In the genomic region with DNA sequence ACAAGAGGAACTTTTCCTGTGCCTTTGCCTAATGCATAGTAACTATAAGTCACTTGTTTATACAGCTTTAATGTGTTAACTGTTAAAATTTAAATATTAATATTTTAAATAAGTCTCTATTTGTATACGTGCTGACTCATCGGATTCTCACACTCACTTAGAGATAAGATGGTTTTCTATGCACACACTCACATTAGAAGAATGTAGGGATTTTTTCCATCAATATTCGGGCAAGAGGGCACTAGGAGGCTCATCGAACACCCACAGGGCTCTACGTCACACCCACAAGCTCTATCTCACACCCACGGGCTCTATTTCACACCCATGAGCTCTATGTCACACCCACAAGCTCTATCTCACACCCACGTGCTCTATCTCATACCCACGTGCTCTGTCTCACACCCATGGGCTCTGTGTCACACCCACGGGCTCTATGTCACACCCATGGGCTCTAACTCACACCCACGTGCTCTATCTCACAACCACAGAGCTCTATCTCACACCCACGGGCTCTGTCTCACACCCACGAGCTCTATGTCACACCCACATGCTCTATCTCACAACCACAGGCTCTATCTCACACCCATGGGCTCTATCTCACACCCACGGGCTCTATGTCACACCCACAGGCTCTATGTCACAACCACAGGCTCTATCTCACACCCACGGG, we compare ENCODE assay signal across 12 cellular contexts.
A peak's percentile ranks its signal among the peaks of the same experiment; 100 is the strongest.
DNase-seq lines count a peak whose midpoint lies in the region; ATAC-seq, FAIRE-seq and TF ChIP-seq lines count a peak whose summit lies in the region.
"Had no signal": no experiment of that assay in that cellular context is flagged by ENCODE, and none has a peak within 500 bp of the region (broad histone marks: within the 10 kb centered on the region; RNA-seq: fewer than 3 reads in every experiment).

No MANE protein-coding gene starts in this region.

- H3K27ac ChIP-seq in HEK293 (ENCODE audit: extremely low read depth, low read depth, low read length) (no peak overlapping the region), brain microvascular endothelial cell (peak overlapping the region; percentile 95), keratinocyte (ENCODE audit: control insufficient read depth, insufficient read depth, low read length) (peak overlapping the region; percentile 68), stomach (peak overlapping the region in 4 of 5 donors; percentile 16 to 75 (median 34)), MM.1S (ENCODE audit: low read length) (no peak overlapping the region)
- H3K27ac ChIP-seq: RWPE1 had no signal

- no peak overlapping the region for H3K4me3 Mint-ChIP-seq in effector memory CD8-positive, alpha-beta T cell
- H3K4me3 Mint-ChIP-seq: activated T-cell treated with anti-CD3 and anti-CD28 coated beads, Interleukin-2, amount 50 U/mL, for 4 hours had no signal

- TF ChIP-seq CTCF in HEK293 (tag by site-specific recombination; IDR thresholded peaks at IDR 0.05) (no peak), brain microvascular endothelial cell (IDR thresholded peaks at IDR 0.05; ENCODE audit: low read depth, low read length, missing control alignments) (no peak), keratinocyte (optimal IDR thresholded peaks at IDR 0.05 in 1 of 3, IDR thresholded peaks at IDR 0.05 in 1 of 3, conservative IDR thresholded peaks at IDR 0.05 in 1 of 3; ENCODE audit: extremely low read depth in 1 of 3, insufficient read depth in 2 of 3, low read length in 3 of 3) (no peak), stomach (IDR thresholded peaks at IDR 0.05) (no peak), MM.1S (IDR thresholded peaks at IDR 0.05; ENCODE audit: low read length) (no peak)

- POLR2A ChIA-PET in HEK293 (lab: Yijun Ruan, JAX): no interaction called here

- ATAC-seq in effector memory CD8-positive, alpha-beta T cell (replicated peaks): no peak
- ATAC-seq: activated T-cell treated with anti-CD3 and anti-CD28 coated beads, Interleukin-2, amount 50 U/mL, for 4 hours; GM12878 had no signal

- peaks cover 4% of the 10 kb centered on the region for H3K36me3 Mint-ChIP-seq in effector memory CD8-positive, alpha-beta T cell (ENCODE audit: insufficient read depth)

- peaks cover 5% of the 10 kb centered on the region for H3K9me1 ChIP-seq in keratinocyte (ENCODE audit: control insufficient read depth, extremely low read depth, insufficient read depth, low read length)

- no peaks in the 10 kb centered on the region for H3K27me3 ChIP-seq in brain microvascular endothelial cell (replicated peaks)
- no peaks in the 10 kb centered on the region for H3K27me3 ChIP-seq in keratinocyte (ENCODE audit: control insufficient read depth, extremely low read depth, insufficient read depth, low read length)
- peaks cover 0 to 7% (median 0%) of the 10 kb centered on the region in 3 donors for H3K27me3 ChIP-seq in stomach
- no peaks in the 10 kb centered on the region for H3K27me3 ChIP-seq in MM.1S (replicated peaks; ENCODE audit: insufficient read depth, low read length)

- H3K9ac ChIP-seq in keratinocyte (ENCODE audit: control insufficient read depth, extremely low read depth, insufficient read depth, low read length): peak overlapping the region; percentile 42
- H3K9ac ChIP-seq in MM.1S (ENCODE audit: low read length): no peak overlapping the region

- H3K9me3 ChIP-seq in HEK293 (ENCODE audit: control insufficient read depth, insufficient read depth, low read depth, low read length) (no peaks in the 10 kb centered on the region), keratinocyte (ENCODE audit: control insufficient read depth, low read depth, low read length) (no peaks in the 10 kb centered on the region), stomach (no peaks in the 10 kb centered on the region), MM.1S (replicated peaks; ENCODE audit: insufficient read depth, low read length) (no peaks in the 10 kb centered on the region)

- no peak overlapping the region for H3K4me2 ChIP-seq in keratinocyte (ENCODE audit: control insufficient read depth, extremely low read depth, insufficient read depth, low read depth, low read length)
- no peak overlapping the region for H3K4me2 ChIP-seq in MM.1S (ENCODE audit: low read depth, low read length)

- in situ Hi-C loops in brain microvascular endothelial cell (cut with HindIII; ENCODE audit: low pct_ligation_motif_present, low sequenced_read_pairs): no loop called here

- CTCF ChIA-PET in HEK293 (lab: Yijun Ruan, JAX): interaction anchor here (0.7 kb wide), 1 partner anchor 140 kb away, joined by 7 read pairs; no protein-coding TSS in a partner anchor

- H3K4me1 Mint-ChIP-seq in effector memory CD8-positive, alpha-beta T cell (ENCODE audit: low read depth in 2 of 2): peaks cover 0 to 3% of the 10 kb centered on the region in 2 donors

- H3K79me2 ChIP-seq in keratinocyte (ENCODE audit: control insufficient read depth, insufficient read depth, low read length) (peaks cover 17% of the 10 kb centered on the region), MM.1S (ENCODE audit: low read length) (no peaks in the 10 kb centered on the region)

- H3K9me2 ChIP-seq in MM.1S (replicated peaks; ENCODE audit: insufficient read depth, low read length): no peaks in the 10 kb centered on the region

- peaks cover under 1 to 19% of the 10 kb centered on the region in 2 donors for H3K27me3 Mint-ChIP-seq in effector memory CD8-positive, alpha-beta T cell

- H3K36me3 ChIP-seq in HEK293 (ENCODE audit: control insufficient read depth in 2 of 2, insufficient read depth in 1 of 2, low read length in 2 of 2) (no peaks in the 10 kb centered on the region), brain microvascular endothelial cell (replicated peaks) (peaks cover 35% of the 10 kb centered on the region), keratinocyte (ENCODE audit: control insufficient read depth in 2 of 2, extremely low read depth in 1 of 2, insufficient read depth in 2 of 2, low read length in 2 of 2) (peaks cover 0 to 4% of the 10 kb centered on the region in 2 experiments), stomach (no peaks in the 10 kb centered on the region), MM.1S (replicated peaks; ENCODE audit: insufficient read depth, low read length) (no peaks in the 10 kb centered on the region)

- no peak for FAIRE-seq in keratinocyte (lab: Jason Lieb, UNC)
- FAIRE-seq: GM12878 had no signal

- no peak overlapping the region for H2AFZ ChIP-seq in keratinocyte (ENCODE audit: control insufficient read depth, low read length)
- no peak overlapping the region for H2AFZ ChIP-seq in MM.1S (ENCODE audit: low read length)

- peak; percentile 94 for DNase-seq in brain microvascular endothelial cell
- DNase-seq in keratinocyte (ENCODE audit: low read depth, low spot score): no peak
- DNase-seq in stomach: no peak
- DNase-seq in NCI-H510A (lab: John Stamatoyannopoulos, UW): no peak
- DNase-seq in effector memory CD8-positive, alpha-beta T cell: no peak
- no peak for DNase-seq in MM.1S
- DNase-seq: activated T-cell treated with anti-CD3 and anti-CD28 coated beads, Interleukin-2, amount 50 U/mL, for 4 hours; central memory CD4-positive, alpha-beta T cell; NCI-H2171 had no signal

- no peaks in the 10 kb centered on the region for H3F3A ChIP-seq in MM.1S (ENCODE audit: insufficient read depth, low read length)

- H3K9me3 Mint-ChIP-seq in effector memory CD8-positive, alpha-beta T cell: peaks cover 16 to 18% of the 10 kb centered on the region in 2 donors

- WGBS in stomach, 5 donors: 30 to 60% (median 45%) methylated on average over 14 of the region's 14 CpGs

- H4K20me1 ChIP-seq in keratinocyte (ENCODE audit: control insufficient read depth, extremely low read depth, insufficient read depth, low read length) (no peaks in the 10 kb centered on the region), MM.1S (ENCODE audit: insufficient read depth, low read length) (no peaks in the 10 kb centered on the region)

- no peak for TF ChIP-seq EP300 in stomach (IDR thresholded peaks at IDR 0.05)

- H3K4me1 ChIP-seq in HEK293 (ENCODE audit: control insufficient read depth, insufficient read depth, low read length) (no peaks in the 10 kb centered on the region), keratinocyte (ENCODE audit: control insufficient read depth, extremely low read depth, insufficient read depth, low read length) (peaks cover 21% of the 10 kb centered on the region), stomach (peaks cover 0 to 47% (median 24%) of the 10 kb centered on the region in 4 donors), MM.1S (ENCODE audit: low read length) (no peaks in the 10 kb centered on the region)

- TF ChIP-seq POLR2A in stomach (IDR thresholded peaks at IDR 0.05): no peak

- H3K4me3 ChIP-seq in HEK293 (ENCODE audit: low read depth, low read length) (no peak overlapping the region), brain microvascular endothelial cell (ENCODE audit: low read depth, low read length) (no peak overlapping the region), keratinocyte (ENCODE audit: control insufficient read depth in 2 of 3, extremely low read depth in 1 of 3, insufficient read depth in 2 of 3, low read depth in 1 of 3, low read length in 3 of 3) (no peak overlapping the region), stomach (no peak overlapping the region), MM.1S (ENCODE audit: low read length) (no peak overlapping the region)
- H3K4me3 ChIP-seq: GM12878 had no signal

- intact Hi-C loops in stomach (cut with DNase I; ENCODE audit: low total_unique reads): no loop called here

- peak overlapping the region in 1 of 2 donors; percentile 9 for H3K27ac Mint-ChIP-seq in effector memory CD8-positive, alpha-beta T cell

- dilution Hi-C loops in keratinocyte (cut with MboI; ENCODE audit: extremely low pct_ligation_motif_present, low sequenced_read_pairs): no loop called here

TF ChIP-seq in HEK293, 187 proteins besides CTCF, POLR2A, EP300 and RAD21 (continues in another document):
- TF ChIP-seq, protein P1, sequence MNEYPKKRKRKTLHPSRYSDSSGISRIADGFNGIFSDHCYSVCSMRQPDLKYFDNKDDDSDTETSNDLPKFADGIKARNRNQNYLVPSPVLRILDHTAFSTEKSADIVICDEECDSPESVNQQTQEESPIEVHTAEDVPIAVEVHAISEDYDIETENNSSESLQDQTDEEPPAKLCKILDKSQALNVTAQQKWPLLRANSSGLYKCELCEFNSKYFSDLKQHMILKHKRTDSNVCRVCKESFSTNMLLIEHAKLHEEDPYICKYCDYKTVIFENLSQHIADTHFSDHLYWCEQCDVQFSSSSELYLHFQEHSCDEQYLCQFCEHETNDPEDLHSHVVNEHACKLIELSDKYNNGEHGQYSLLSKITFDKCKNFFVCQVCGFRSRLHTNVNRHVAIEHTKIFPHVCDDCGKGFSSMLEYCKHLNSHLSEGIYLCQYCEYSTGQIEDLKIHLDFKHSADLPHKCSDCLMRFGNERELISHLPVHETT (tag by site-specific recombination; IDR thresholded peaks at IDR 0.05): no peak
- TF ChIP-seq ZNF76 (tag by site-specific recombination; IDR thresholded peaks at IDR 0.05; ENCODE audit: borderline replicate concordance, low read depth): no peak
- peak; percentile 98 for TF ChIP-seq ZFHX2 (tag by site-specific recombination; conservative IDR thresholded peaks at IDR 0.05)
- TF ChIP-seq ZNF423 (tag by site-specific recombination; IDR thresholded peaks at IDR 0.05): no peak
- TF ChIP-seq ZNF175 (tag by site-specific recombination; IDR thresholded peaks at IDR 0.05): no peak
- TF ChIP-seq EGR2 (tag by site-specific recombination; IDR thresholded peaks at IDR 0.05; ENCODE audit: low read depth): peak; percentile 95
- no peak for TF ChIP-seq ZNF211 (tag by site-specific recombination; IDR thresholded peaks at IDR 0.05; ENCODE audit: low read depth)

Comparison
In these comparisons a context has a peak if more than half of its experiments do, and no peak if none do; other contexts are left out.
1. H3K27ac ChIP-seq: peak in brain microvascular endothelial cell (single experiment), keratinocyte (single experiment) and stomach (4 of 5); none in HEK293 (single experiment) and MM.1S (single experiment).